1 cellular context compared by ENCODE assay signal in genomic region chr17:78168906-78169793, GRCh38.
TF ChIP-seq lines count a peak whose summit lies in the region.

No MANE protein-coding gene starts in this region.

TF ChIP-seq in HepG2, 621 proteins besides CTCF, POLR2A, EP300 and RAD21 (continued from another document):
- TF ChIP-seq, protein P1, sequence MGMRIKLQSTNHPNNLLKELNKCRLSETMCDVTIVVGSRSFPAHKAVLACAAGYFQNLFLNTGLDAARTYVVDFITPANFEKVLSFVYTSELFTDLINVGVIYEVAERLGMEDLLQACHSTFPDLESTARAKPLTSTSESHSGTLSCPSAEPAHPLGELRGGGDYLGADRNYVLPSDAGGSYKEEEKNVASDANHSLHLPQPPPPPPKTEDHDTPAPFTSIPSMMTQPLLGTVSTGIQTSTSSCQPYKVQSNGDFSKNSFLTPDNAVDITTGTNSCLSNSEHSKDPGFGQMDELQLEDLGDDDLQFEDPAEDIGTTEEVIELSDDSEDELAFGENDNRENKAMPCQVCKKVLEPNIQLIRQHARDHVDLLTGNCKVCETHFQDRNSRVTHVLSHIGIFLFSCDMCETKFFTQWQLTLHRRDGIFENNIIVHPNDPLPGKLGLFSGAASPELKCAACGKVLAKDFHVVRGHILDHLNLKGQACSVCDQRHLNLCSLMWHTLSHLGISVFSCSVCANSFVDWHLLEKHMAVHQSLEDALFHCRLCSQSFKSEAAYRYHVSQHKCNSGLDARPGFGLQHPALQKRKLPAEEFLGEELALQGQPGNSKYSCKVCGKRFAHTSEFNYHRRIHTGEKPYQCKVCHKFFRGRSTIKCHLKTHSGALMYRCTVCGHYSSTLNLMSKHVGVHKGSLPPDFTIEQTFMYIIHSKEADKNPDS (CRISPR knock-in tag; IDR thresholded peaks at IDR 0.05), result no peak
- TF ChIP-seq KAT7 (CRISPR knock-in tag; IDR thresholded peaks at IDR 0.05; ENCODE audit: borderline replicate concordance) (no peak), ZNF232 (CRISPR knock-in tag; IDR thresholded peaks at IDR 0.05; ENCODE audit: borderline replicate concordance) (no peak), GATAD1 (CRISPR knock-in tag; IDR thresholded peaks at IDR 0.05) (no peak), BRCA1 (CRISPR knock-in tag; IDR thresholded peaks at IDR 0.05) (no peak), TBL1XR1 (IDR thresholded peaks at IDR 0.05; ENCODE audit: borderline replicate concordance, low read length, partially characterized antibody) (no peak), HOXD1 (CRISPR knock-in tag; IDR thresholded peaks at IDR 0.05) (no peak)
- TF ChIP-seq, protein P2, sequence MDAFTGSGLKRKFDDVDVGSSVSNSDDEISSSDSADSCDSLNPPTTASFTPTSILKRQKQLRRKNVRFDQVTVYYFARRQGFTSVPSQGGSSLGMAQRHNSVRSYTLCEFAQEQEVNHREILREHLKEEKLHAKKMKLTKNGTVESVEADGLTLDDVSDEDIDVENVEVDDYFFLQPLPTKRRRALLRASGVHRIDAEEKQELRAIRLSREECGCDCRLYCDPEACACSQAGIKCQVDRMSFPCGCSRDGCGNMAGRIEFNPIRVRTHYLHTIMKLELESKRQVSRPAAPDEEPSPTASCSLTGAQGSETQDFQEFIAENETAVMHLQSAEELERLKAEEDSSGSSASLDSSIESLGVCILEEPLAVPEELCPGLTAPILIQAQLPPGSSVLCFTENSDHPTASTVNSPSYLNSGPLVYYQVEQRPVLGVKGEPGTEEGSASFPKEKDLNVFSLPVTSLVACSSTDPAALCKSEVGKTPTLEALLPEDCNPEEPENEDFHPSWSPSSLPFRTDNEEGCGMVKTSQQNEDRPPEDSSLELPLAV (CRISPR knock-in tag; conservative IDR thresholded peaks at IDR 0.05; ENCODE audit: low read depth), result no peak
